In genomic region chrY:12474472-12474871, GRCh38 we compare ENCODE assay signal across 13 cellular contexts.
DNase-seq lines count a peak whose midpoint lies in the region; ATAC-seq and TF ChIP-seq lines count a peak whose summit lies in the region.
"Had no signal": no experiment of that assay in that cellular context is flagged by ENCODE, and none has a peak within 500 bp of the region (broad histone marks: within the 10 kb centered on the region; RNA-seq: fewer than 3 reads in every experiment).

No MANE protein-coding gene starts in this region.

- TF ChIP-seq POLR2A in vagina (IDR thresholded peaks at IDR 0.05): no peak

- no peaks in the 10 kb centered on the region for H3K9me3 ChIP-seq in vagina
- H3K9me3 ChIP-seq: BLaER1 treated with 17β-estradiol and CSF1 and Interleukin-3, amounts not matched to agents 10 nM and 100 nM; HAP-1 had no signal

- no peak overlapping the region for H3K4me3 ChIP-seq in vagina
- H3K4me3 ChIP-seq: BLaER1 treated with 17β-estradiol and CSF1 and Interleukin-3, amounts not matched to agents 10 nM and 100 nM; GM23248; HAP-1 had no signal

- no peak overlapping the region for H3K27ac ChIP-seq in foreskin keratinocyte
- no peak overlapping the region for H3K27ac ChIP-seq in vagina
- H3K27ac ChIP-seq: BLaER1 treated with 17β-estradiol and CSF1 and Interleukin-3, amounts not matched to agents 10 nM and 100 nM; GM23248 had no signal

- ATAC-seq in foreskin keratinocyte: peak; percentile 41
- ATAC-seq in HG02973 (IDR thresholded peaks at IDR 0.05; ENCODE audit: unreplicated experiment): no peak
- ATAC-seq: HepG2 had no signal

- intact Hi-C loops in vagina (cut with DNase I): no loop called here

- TF ChIP-seq CTCF in foreskin keratinocyte (conservative IDR thresholded peaks at IDR 0.05) (no peak), vagina (IDR thresholded peaks at IDR 0.05) (no peak)

- H3K4me1 ChIP-seq in foreskin keratinocyte: no peaks in the 10 kb centered on the region
- H3K4me1 ChIP-seq in vagina: no peaks in the 10 kb centered on the region
- H3K4me1 ChIP-seq: BLaER1 treated with 17β-estradiol and CSF1 and Interleukin-3, amounts not matched to agents 10 nM and 100 nM; HAP-1 had no signal

- no peaks in the 10 kb centered on the region for H3K27me3 ChIP-seq in foreskin keratinocyte
- no peaks in the 10 kb centered on the region for H3K27me3 ChIP-seq in vagina
- H3K27me3 ChIP-seq: BLaER1 treated with 17β-estradiol and CSF1 and Interleukin-3, amounts not matched to agents 10 nM and 100 nM had no signal

- DNase-seq in LHCN-M2 (ENCODE audit: low read depth) (peak; percentile 3), dermis blood vessel endothelial cell (peak; percentile 0), foreskin keratinocyte (peak in 1 of 2 donors; percentile 42), HPDE6-E6E7 (ENCODE audit: extremely low spot score) (no peak), vagina (ENCODE audit: extremely low spot score in 2 of 2) (no peak)
- DNase-seq: CD8-positive, alpha-beta memory T cell; COR-L47; GDM1; GM23248 had no signal

- no peaks in the 10 kb centered on the region for H3K36me3 ChIP-seq in vagina
- H3K36me3 ChIP-seq: BLaER1 treated with 17β-estradiol and CSF1 and Interleukin-3, amounts not matched to agents 10 nM and 100 nM; HAP-1 had no signal

Comparison
In these comparisons a context has a peak if more than half of its experiments do, and no peak if none do; other contexts are left out.
1. DNase-seq: peak in LHCN-M2 (single experiment) and dermis blood vessel endothelial cell (single experiment); none in HPDE6-E6E7 (single experiment) and vagina (0 of 2).